ENCODE assay signal across 13 cellular contexts in the genomic region with DNA sequence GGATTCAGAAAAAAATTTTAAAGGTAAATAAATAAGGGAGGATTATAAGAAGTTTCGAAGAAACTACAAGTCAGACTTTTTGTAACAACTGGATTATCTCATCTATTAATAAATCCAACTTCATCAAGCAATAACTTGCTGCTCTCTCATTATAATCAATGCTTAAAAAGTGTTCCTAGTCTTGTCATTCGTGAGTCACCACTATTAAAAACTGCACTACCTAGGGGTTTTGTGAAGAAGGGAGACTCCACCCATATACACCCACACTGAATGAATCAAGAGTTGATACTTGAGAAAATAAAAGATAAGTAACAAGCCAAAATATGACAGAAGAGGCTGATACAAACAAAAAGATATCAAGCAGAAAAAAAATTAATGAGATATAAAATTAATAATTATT.
"Had no signal": no experiment of that assay in that cellular context is flagged by ENCODE, and none has a peak within 500 bp of the region (broad histone marks: within the 10 kb centered on the region; RNA-seq: fewer than 3 reads in every experiment).

No MANE protein-coding gene starts in this region.

- H3K36me3 Mint-ChIP-seq: activated CD8-positive, alpha-beta memory T cell treated with anti-CD3 and anti-CD28 coated beads, Interleukin-2, amount 10 ng/mL, durations not matched to agents 7 days and 5 days; immature natural killer cell; memory B cell had no signal

- DNase-seq: activated B cell treated with CpG ODN at 0.5 μM for 24 hours; activated CD4-positive, alpha-beta T cell treated with anti-CD3 and anti-CD28 coated beads, Interleukin-2, amount 50 U/mL, for 4 hours; activated CD8-positive, alpha-beta memory T cell treated with anti-CD3 and anti-CD28 coated beads, Interleukin-2, amount 10 ng/mL, durations not matched to agents 7 days and 5 days; activated T-cell treated with anti-CD3 and anti-CD28 coated beads, Interleukin-2, amount 50 U/mL, for 48 hours; aorta; immature natural killer cell; left colon; nephron progenitor cell; stimulated activated CD4-positive, alpha-beta T cell treated with anti-CD3 and anti-CD28 coated beads, Interleukin-2, amount 100 ng/mL, for 48 hours; stimulated activated naive CD4-positive, alpha-beta T cell treated with Interleukin-2 at 50 U/mL for 16 hours; upper lobe of right lung had no signal

- H3K9me3 Mint-ChIP-seq: activated B cell treated with CpG ODN at 0.5 μM for 24 hours, memory B cell had no signal

- H3K4me3 ChIP-seq: upper lobe of right lung had no signal

- H3K27ac ChIP-seq: upper lobe of right lung had no signal

- H3K4me3 Mint-ChIP-seq: activated B cell treated with CpG ODN at 0.5 μM for 24 hours; activated CD8-positive, alpha-beta memory T cell treated with anti-CD3 and anti-CD28 coated beads, Interleukin-2, amount 10 ng/mL, durations not matched to agents 7 days and 5 days; immature natural killer cell; memory B cell; nephron progenitor cell; T-helper 1 cell treated with Interleukin-12 subunit alpha and Interleukin-12 subunit beta and Interleukin-4 antibody, amounts not matched to agents 30 μg/mL and 1 μg/mL, for 36 hours had no signal

- H3K27me3 Mint-ChIP-seq: activated B cell treated with CpG ODN at 0.5 μM for 24 hours had no signal

- H3K27me3 ChIP-seq: upper lobe of right lung had no signal

- H3K4me1 ChIP-seq: upper lobe of right lung had no signal

- ATAC-seq: activated CD8-positive, alpha-beta memory T cell treated with anti-CD3 and anti-CD28 coated beads, Interleukin-2, amount 10 ng/mL, durations not matched to agents 7 days and 5 days; left colon; upper lobe of right lung had no signal

- H3K36me3 ChIP-seq: upper lobe of right lung had no signal

- H3K4me1 Mint-ChIP-seq: activated B cell treated with CpG ODN at 0.5 μM for 24 hours, immature natural killer cell, memory B cell had no signal

- H3K27ac Mint-ChIP-seq: activated B cell treated with CpG ODN at 0.5 μM for 24 hours; activated CD8-positive, alpha-beta memory T cell treated with anti-CD3 and anti-CD28 coated beads, Interleukin-2, amount 10 ng/mL, durations not matched to agents 7 days and 5 days; immature natural killer cell; memory B cell; nephron progenitor cell; T-helper 1 cell treated with Interleukin-12 subunit alpha and Interleukin-12 subunit beta and Interleukin-4 antibody, amounts not matched to agents 30 μg/mL and 1 μg/mL, for 36 hours had no signal

- H3K9me3 ChIP-seq: upper lobe of right lung had no signal
